In the genomic region with DNA sequence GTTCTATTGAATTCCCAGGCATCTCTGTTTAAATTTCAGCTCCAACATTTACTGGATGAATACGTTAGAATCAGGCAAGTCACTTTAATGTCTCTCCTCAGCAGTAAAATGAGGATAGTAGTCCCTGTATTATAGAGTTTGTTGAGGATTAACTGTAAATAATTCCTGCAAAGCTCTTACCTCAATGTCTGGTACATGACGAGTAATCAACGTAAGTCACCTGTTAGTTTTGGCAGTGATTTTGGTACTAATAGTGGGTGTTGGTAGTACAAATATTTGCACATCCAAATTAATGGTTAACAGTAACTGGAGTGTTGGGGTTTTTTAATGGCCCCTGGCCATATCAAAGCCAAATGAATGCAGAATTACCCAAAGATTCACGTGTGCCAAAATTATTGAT, we compare ENCODE assay signal across 19 cellular contexts.
"Had no signal": no experiment of that assay in that cellular context is flagged by ENCODE, and none has a peak within 500 bp of the region (broad histone marks: within the 10 kb centered on the region; RNA-seq: fewer than 3 reads in every experiment).

No MANE protein-coding gene starts in this region.

- DNase-seq: activated CD4-positive, alpha-beta T cell treated with anti-CD3 and anti-CD28 coated beads, Interleukin-2, amount 10 ng/mL, durations not matched to agents 7 days and 5 days; activated CD8-positive, alpha-beta memory T cell treated with anti-CD3 and anti-CD28 coated beads for 24 hours; activated gamma-delta T cell treated with Interleukin-2 at 50 U/mL for 16 hours; amniotic stem cell; islet precursor cell; left ventricle myocardium inferior; mesenchymal stem cell; nephron progenitor cell; occipital lobe; right cardiac atrium; stimulated activated CD4-positive, alpha-beta T cell treated with anti-CD3 and anti-CD28 coated beads, Interleukin-4, amount 100 ng/mL, for 4 hours; stimulated activated CD8-positive, alpha-beta memory T cell treated with anti-CD3 and anti-CD28 coated beads, Interleukin-4, amount 100 ng/mL, for 48 hours; stimulated activated naive CD8-positive, alpha-beta T cell treated with anti-CD3 and anti-CD28 coated beads, Interleukin-15, Interleukin-2, amounts not matched to agents 100 U/mL and 50 U/mL, for 24 hours; T-helper 9 cell had no signal

- H3K4me3 ChIP-seq: coronary artery, hepatocyte, left ventricle myocardium inferior, smooth muscle cell, suprapubic skin had no signal

- H3K27ac ChIP-seq: coronary artery, hepatocyte, left ventricle myocardium inferior, suprapubic skin had no signal

- H3K4me1 ChIP-seq: left ventricle myocardium inferior had no signal

- H3K9me3 ChIP-seq: suprapubic skin had no signal

- H3K36me3 ChIP-seq: left ventricle myocardium inferior, suprapubic skin had no signal

- H3K27me3 ChIP-seq: hepatocyte had no signal

- ATAC-seq: esophagus mucosa; right cardiac atrium; stimulated activated naive CD8-positive, alpha-beta T cell treated with anti-CD3 and anti-CD28 coated beads, Interleukin-15, Interleukin-2, amounts not matched to agents 100 U/mL and 50 U/mL, for 24 hours had no signal
